18 cellular contexts compared by ENCODE assay signal in the genomic region with DNA sequence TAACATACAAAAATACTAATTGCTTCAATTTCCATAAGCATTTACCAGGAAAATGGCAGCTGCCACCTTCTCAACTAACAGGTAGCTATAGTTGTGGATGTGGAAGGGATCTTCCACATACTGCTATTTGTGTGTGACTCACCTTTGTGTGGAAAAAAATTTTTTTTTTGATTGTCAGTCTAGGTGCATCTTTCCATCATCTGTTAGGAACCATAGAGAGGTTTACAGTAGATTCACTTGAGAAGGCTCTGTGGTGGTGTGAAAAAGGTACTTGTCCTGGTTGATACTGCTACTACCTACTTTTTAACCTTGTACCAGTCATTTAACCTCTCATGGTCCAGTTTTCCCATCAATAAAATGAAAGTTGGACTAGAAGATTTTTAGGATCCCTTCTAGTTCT.
DNase-seq lines count a peak whose midpoint lies in the region; ATAC-seq and FAIRE-seq lines count a peak whose summit lies in the region.
"Had no signal": no experiment of that assay in that cellular context is flagged by ENCODE, and none has a peak within 500 bp of the region (broad histone marks: within the 10 kb centered on the region; RNA-seq: fewer than 3 reads in every experiment).

No MANE protein-coding gene starts in this region.

- H3K9me3 Mint-ChIP-seq in stimulated activated naive B cell treated with anti-CD40 and anti-IgM and Interleukin-4, amounts not matched to agents 10 μg/mL and 1 μg/mL and 100 μg/mL, for 72 hours = no peaks in the 10 kb centered on the region
- H3K9me3 Mint-ChIP-seq: CD4-positive, CD25-positive, alpha-beta regulatory T cell had no signal

- peak; percentile 8 for FAIRE-seq in G401.6 (lab: Jason Lieb, UNC)

- H3K27me3 Mint-ChIP-seq in stimulated activated naive B cell treated with anti-CD40 and anti-IgM and Interleukin-4, amounts not matched to agents 10 μg/mL and 1 μg/mL and 100 μg/mL, for 72 hours = no peaks in the 10 kb centered on the region
- H3K27me3 Mint-ChIP-seq: CD4-positive, CD25-positive, alpha-beta regulatory T cell had no signal

- peaks cover 8 to 23% of the 10 kb centered on the region in 2 donors for H3K36me3 Mint-ChIP-seq in stimulated activated naive B cell treated with anti-CD40 and anti-IgM and Interleukin-4, amounts not matched to agents 10 μg/mL and 1 μg/mL and 100 μg/mL, for 72 hours

- H3K4me3 Mint-ChIP-seq in stimulated activated naive B cell treated with anti-CD40 and anti-IgM and Interleukin-4, amounts not matched to agents 10 μg/mL and 1 μg/mL and 100 μg/mL, for 72 hours = no peak overlapping the region
- H3K4me3 Mint-ChIP-seq: CD4-positive, CD25-positive, alpha-beta regulatory T cell had no signal

- peaks cover 0 to 2% of the 10 kb centered on the region in 2 donors for H3K4me1 Mint-ChIP-seq in stimulated activated naive B cell treated with anti-CD40 and anti-IgM and Interleukin-4, amounts not matched to agents 10 μg/mL and 1 μg/mL and 100 μg/mL, for 72 hours

- no peak for ATAC-seq in stimulated activated naive B cell treated with anti-CD40 and anti-IgM and Interleukin-4, amounts not matched to agents 10 μg/mL and 1 μg/mL and 100 μg/mL, for 72 hours (replicated peaks)
- ATAC-seq: HCT116 had no signal

- H3K27ac Mint-ChIP-seq in stimulated activated naive B cell treated with anti-CD40 and anti-IgM and Interleukin-4, amounts not matched to agents 10 μg/mL and 1 μg/mL and 100 μg/mL, for 72 hours = peak overlapping the region; percentile 56

- DNase-seq in NCI-H2171 treated with DMSO at 0.1 percent for 48 hours (lab: John Stamatoyannopoulos, UW) = peak; percentile 17
- DNase-seq in NCI-H2171 (lab: John Stamatoyannopoulos, UW) = no peak
- peak; percentile 12 for DNase-seq in kidney glomerular epithelial cell (lab: John Stamatoyannopoulos, UW)
- no peak for DNase-seq in stimulated activated naive B cell treated with anti-CD40 and anti-IgM and Interleukin-4, amounts not matched to agents 10 μg/mL and 1 μg/mL and 100 μg/mL, for 72 hours
- no peak for DNase-seq in retina
- DNase-seq in activated CD4-positive, alpha-beta T cell treated with anti-CD3 and anti-CD28 coated beads for 1 hour = no peak
- DNase-seq: CD4-positive, CD25-positive, alpha-beta regulatory T cell; GOT3; IMR-90; MM.1S; NCI-H1694; NCI-H446; NCI-H524 treated with DMSO at 0.1 percent for 48 hours; NCI-H774; PC-3; SK-N-SH had no signal

Comparison
In these comparisons a context has a peak if more than half of its experiments do, and no peak if none do; other contexts are left out.
1. DNase-seq: peak in NCI-H2171 treated with DMSO at 0.1 percent for 48 hours (single experiment) and kidney glomerular epithelial cell (single experiment); none in NCI-H2171 (single experiment), stimulated activated naive B cell treated with anti-CD40 and anti-IgM and Interleukin-4, amounts not matched to agents 10 μg/mL and 1 μg/mL and 100 μg/mL, for 72 hours (single experiment), retina (single experiment) and activated CD4-positive, alpha-beta T cell treated with anti-CD3 and anti-CD28 coated beads for 1 hour (single experiment).